ENCODE assay signal across 1 cellular context in genomic region chr5:123450114-123450513, GRCh38.
A peak's percentile ranks its signal among the peaks of the same experiment; 100 is the strongest.
TF ChIP-seq lines count a peak whose summit lies in the region.

No MANE protein-coding gene starts in this region.

TF ChIP-seq in GM12878, 131 proteins besides CTCF, POLR2A, EP300 and RAD21 (continued from another document):
- 0 out of 2 replicates have a peak, but pooled peaks have one; percentile 31 for TF ChIP-seq ATF2 (IDR thresholded peaks at IDR 0.05; ENCODE audit: low read length)
- peak; percentile 50; the same call in 1 of the 2 replicates for TF ChIP-seq ZNF24 (IDR thresholded peaks at IDR 0.05)
- TF ChIP-seq IKZF2 (IDR thresholded peaks at IDR 0.05): 0 out of 4 replicates have a peak, but pooled peaks of 1 of the 2 experiments have one; percentile 36
- 0 out of 2 replicates have a peak, but pooled peaks have one; percentile 15 for TF ChIP-seq RELB (IDR thresholded peaks at IDR 0.05; ENCODE audit: low read depth)
- peak; percentile 38; the same call in 1 of the 2 replicates for TF ChIP-seq NFIC (IDR thresholded peaks at IDR 0.05; ENCODE audit: low read depth, low read length)
- peak; percentile 54; the same call in 1 of the 2 replicates for TF ChIP-seq SPI1 (IDR thresholded peaks at IDR 0.05; ENCODE audit: borderline replicate concordance, insufficient read depth, low read depth, low read length)
